ENCODE assay signal across 14 cellular contexts in genomic region chr12:47205532-47206449, GRCh38.
DNase-seq lines count a peak whose midpoint lies in the region; ATAC-seq and TF ChIP-seq lines count a peak whose summit lies in the region.
"Had no signal": no experiment of that assay in that cellular context is flagged by ENCODE, and none has a peak within 500 bp of the region (broad histone marks: within the 10 kb centered on the region; RNA-seq: fewer than 3 reads in every experiment).

No MANE protein-coding gene starts in this region.

- H3K4me3 Mint-ChIP-seq in activated CD8-positive, alpha-beta memory T cell treated with anti-CD3 and anti-CD28 coated beads, Interleukin-2, amount 10 ng/mL, durations not matched to agents 7 days and 5 days = peak overlapping the region; percentile 64
- H3K4me3 Mint-ChIP-seq in central memory CD8-positive, alpha-beta T cell = peak overlapping the region; percentile 72
- H3K4me3 Mint-ChIP-seq in stimulated activated effector memory CD8-positive, alpha-beta T cell treated with anti-CD3 and anti-CD28 coated beads, Interleukin-12 subunit alpha, Interleukin-12 subunit beta, amount 100 ng/mL, for 72 hours = peak overlapping the region; percentile 99

- no peak for TF ChIP-seq CTCF in GM13977 (IDR thresholded peaks at IDR 0.05; ENCODE audit: extremely low read depth, insufficient read depth, missing control alignments)

- ATAC-seq in activated CD8-positive, alpha-beta memory T cell treated with anti-CD3 and anti-CD28 coated beads, Interleukin-2, amount 10 ng/mL, durations not matched to agents 7 days and 5 days = no peak
- no peak for ATAC-seq in central memory CD8-positive, alpha-beta T cell (replicated peaks; ENCODE audit: extremely low read depth, poor library complexity, severe bottlenecking)
- ATAC-seq in stimulated activated effector memory CD8-positive, alpha-beta T cell treated with anti-CD3 and anti-CD28 coated beads, Interleukin-12 subunit alpha, Interleukin-12 subunit beta, amount 100 ng/mL, for 72 hours = no peak
- ATAC-seq: HCT116, Right ventricle myocardium inferior had no signal

- CTCF ChIA-PET in activated CD8-positive, alpha-beta memory T cell treated with anti-CD3 and anti-CD28 coated beads, Interleukin-2, amount 10 ng/mL, durations not matched to agents 7 days and 5 days (lab: Charles Lee) = interaction anchor here (1.0 to 2.9 kb wide), 4 partner anchors 10 to 192 kb away, joined by 3 to 25 read pairs (median 7); no protein-coding TSS in a partner anchor

- no peak for DNase-seq in activated CD8-positive, alpha-beta memory T cell treated with anti-CD3 and anti-CD28 coated beads, Interleukin-2, amount 10 ng/mL, durations not matched to agents 7 days and 5 days
- no peak for DNase-seq in activated CD8-positive, alpha-beta memory T cell treated with anti-CD3 and anti-CD28 coated beads, Interleukin-2, amount 50 U/mL, for 48 hours
- peak; percentile 82 for DNase-seq in OCI-M1 (lab: John Stamatoyannopoulos, UW)
- DNase-seq in central memory CD8-positive, alpha-beta T cell (ENCODE audit: low spot score in 2 of 2) = no peak
- DNase-seq in stimulated activated effector memory CD8-positive, alpha-beta T cell treated with anti-CD3 and anti-CD28 coated beads, Interleukin-12 subunit alpha, Interleukin-12 subunit beta, amount 100 ng/mL, for 72 hours (ENCODE audit: low spot score in 2 of 2) = peak in 1 of 2 donors; percentile 47
- DNase-seq in GM13977 (ENCODE audit: low spot score) = no peak
- DNase-seq in GM03348 (ENCODE audit: low spot score) = no peak
- DNase-seq in stimulated activated CD4-positive, alpha-beta T cell treated with anti-CD3 and anti-CD28 coated beads, Interleukin-2, amount 100 ng/mL, for 24 hours = no peak
- DNase-seq: activated effector memory CD4-positive, alpha-beta T cell treated with anti-CD3 and anti-CD28 coated beads, Interleukin-2, amount 50 U/mL, for 16 hours; NCI-H2029 treated with DMSO at 0.1 percent for 48 hours; NCI-H69; occipital lobe had no signal

- peaks cover 62% of the 10 kb centered on the region for H3K4me1 Mint-ChIP-seq in activated CD8-positive, alpha-beta memory T cell treated with anti-CD3 and anti-CD28 coated beads, Interleukin-2, amount 10 ng/mL, durations not matched to agents 7 days and 5 days
- peaks cover 78% of the 10 kb centered on the region for H3K4me1 Mint-ChIP-seq in central memory CD8-positive, alpha-beta T cell
- H3K4me1 Mint-ChIP-seq in stimulated activated effector memory CD8-positive, alpha-beta T cell treated with anti-CD3 and anti-CD28 coated beads, Interleukin-12 subunit alpha, Interleukin-12 subunit beta, amount 100 ng/mL, for 72 hours = peaks cover 74% of the 10 kb centered on the region

- H3K9me3 Mint-ChIP-seq in activated CD8-positive, alpha-beta memory T cell treated with anti-CD3 and anti-CD28 coated beads, Interleukin-2, amount 10 ng/mL, durations not matched to agents 7 days and 5 days (ENCODE audit: low read depth) = no peaks in the 10 kb centered on the region
- H3K9me3 Mint-ChIP-seq in central memory CD8-positive, alpha-beta T cell = no peaks in the 10 kb centered on the region
- no peaks in the 10 kb centered on the region for H3K9me3 Mint-ChIP-seq in stimulated activated effector memory CD8-positive, alpha-beta T cell treated with anti-CD3 and anti-CD28 coated beads, Interleukin-12 subunit alpha, Interleukin-12 subunit beta, amount 100 ng/mL, for 72 hours

- in situ Hi-C loops in GM13977 (cut with MboI; ENCODE audit: low pct_unique_long_range_greater_than_20kb, low sequenced_read_pairs, unreplicated experiment) = no loop called here

- peak overlapping the region; percentile 92 for H3K27ac Mint-ChIP-seq in activated CD8-positive, alpha-beta memory T cell treated with anti-CD3 and anti-CD28 coated beads, Interleukin-2, amount 10 ng/mL, durations not matched to agents 7 days and 5 days
- peak overlapping the region; percentile 69 for H3K27ac Mint-ChIP-seq in central memory CD8-positive, alpha-beta T cell (ENCODE audit: low read depth)
- H3K27ac Mint-ChIP-seq in stimulated activated effector memory CD8-positive, alpha-beta T cell treated with anti-CD3 and anti-CD28 coated beads, Interleukin-12 subunit alpha, Interleukin-12 subunit beta, amount 100 ng/mL, for 72 hours = peak overlapping the region; percentile 79

- peaks cover 40% of the 10 kb centered on the region for H3K36me3 Mint-ChIP-seq in activated CD8-positive, alpha-beta memory T cell treated with anti-CD3 and anti-CD28 coated beads, Interleukin-2, amount 10 ng/mL, durations not matched to agents 7 days and 5 days
- H3K36me3 Mint-ChIP-seq in central memory CD8-positive, alpha-beta T cell (ENCODE audit: insufficient read depth) = peaks cover 64% of the 10 kb centered on the region
- H3K36me3 Mint-ChIP-seq in stimulated activated effector memory CD8-positive, alpha-beta T cell treated with anti-CD3 and anti-CD28 coated beads, Interleukin-12 subunit alpha, Interleukin-12 subunit beta, amount 100 ng/mL, for 72 hours = peaks cover 88% of the 10 kb centered on the region

- no peaks in the 10 kb centered on the region for H3K27me3 Mint-ChIP-seq in activated CD8-positive, alpha-beta memory T cell treated with anti-CD3 and anti-CD28 coated beads, Interleukin-2, amount 10 ng/mL, durations not matched to agents 7 days and 5 days
- no peaks in the 10 kb centered on the region for H3K27me3 Mint-ChIP-seq in central memory CD8-positive, alpha-beta T cell
